Comparison of ENCODE assay signal across 31 cellular contexts in the genomic region with DNA sequence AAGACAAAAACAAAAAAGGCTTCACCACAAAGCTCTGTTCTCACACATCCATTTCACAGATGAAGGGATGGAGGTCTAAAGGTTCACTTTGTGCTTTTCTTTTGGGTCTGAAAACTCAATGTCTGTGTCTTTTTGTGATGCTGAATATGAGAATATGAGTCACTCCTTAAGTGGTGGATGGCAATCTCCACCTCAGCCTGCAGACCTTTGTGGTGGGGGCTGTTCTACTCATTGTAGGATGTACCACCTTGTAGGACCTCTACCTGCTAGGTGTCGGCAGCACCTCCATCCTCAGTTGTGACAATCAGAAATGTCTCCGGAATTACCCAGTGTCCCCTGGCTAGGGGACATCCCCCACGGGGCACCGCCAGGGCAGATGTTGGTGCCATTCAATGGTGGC. TPM values are rescaled to one million over a fixed set of nuclear protein-coding genes. Genes with fewer than 3 reads are reported as not detected.
DNase-seq lines count a peak whose midpoint lies in the region; ATAC-seq and TF ChIP-seq lines count a peak whose summit lies in the region.
"Had no signal": no experiment of that assay in that cellular context is flagged by ENCODE, and none has a peak within 500 bp of the region (broad histone marks: within the 10 kb centered on the region; RNA-seq: fewer than 3 reads in every experiment).

No MANE protein-coding gene starts in this region.

- no peak overlapping the region for H3K27ac ChIP-seq in CD8-positive, alpha-beta T cell (ENCODE audit: low read depth, low read length)
- H3K27ac ChIP-seq: breast epithelium, sigmoid colon, suprapubic skin, upper lobe of left lung had no signal

- H3K4me3 Mint-ChIP-seq in activated CD4-positive, alpha-beta T cell treated with anti-CD3 and anti-CD28 coated beads for 36 hours: no peak overlapping the region
- no peak overlapping the region for H3K4me3 Mint-ChIP-seq in CD8-positive, alpha-beta T cell
- peak overlapping the region; percentile 10 for H3K4me3 Mint-ChIP-seq in activated T-helper 17 cell treated with anti-CD3 and anti-CD28 coated beads, Interleukin-2, amount 50 U/mL, for 72 hours
- H3K4me3 Mint-ChIP-seq in naive thymus-derived CD8-positive, alpha-beta T cell: no peak overlapping the region
- H3K4me3 Mint-ChIP-seq: CD14-positive monocyte; nephron; T-helper 2 cell treated with Interferon-gamma antibody and Interleukin-4, amounts not matched to agents 5 μg/mL and 100 μg/mL, for 36 hours had no signal

- POLR2A ChIA-PET in activated CD4-positive, alpha-beta T cell treated with anti-CD3 and anti-CD28 coated beads for 36 hours (lab: Charles Lee): no interaction called here
- POLR2A ChIA-PET in CD8-positive, alpha-beta T cell (lab: Charles Lee): interaction anchor here (1.1 to 2.1 kb wide), 4 partner anchors 10 to 43 kb away, joined by 3 to 7 read pairs (median 4); a partner anchor contains a TSS
- POLR2A ChIA-PET in naive thymus-derived CD8-positive, alpha-beta T cell (lab: Charles Lee): interaction anchor here (0.8 to 2.3 kb wide), 5 partner anchors 9 to 109 kb away, joined by 3 to 5 read pairs (median 4); no protein-coding TSS in a partner anchor

- H3K27me3 ChIP-seq in CD8-positive, alpha-beta T cell (ENCODE audit: insufficient read depth, low read length): no peaks in the 10 kb centered on the region
- H3K27me3 ChIP-seq: breast epithelium, upper lobe of left lung had no signal

- TF ChIP-seq CTCF in CD8-positive, alpha-beta T cell (IDR thresholded peaks at IDR 0.05): no peak

- peak overlapping the region; percentile 43 for H3K27ac Mint-ChIP-seq in activated CD4-positive, alpha-beta T cell treated with anti-CD3 and anti-CD28 coated beads for 36 hours
- H3K27ac Mint-ChIP-seq in CD8-positive, alpha-beta T cell: peak overlapping the region; percentile 80
- peak overlapping the region; percentile 41 for H3K27ac Mint-ChIP-seq in activated T-helper 17 cell treated with anti-CD3 and anti-CD28 coated beads, Interleukin-2, amount 50 U/mL, for 72 hours
- H3K27ac Mint-ChIP-seq in naive thymus-derived CD8-positive, alpha-beta T cell: peak overlapping the region in 9 of 10 donors; percentile 36 to 98 (median 79)
- H3K27ac Mint-ChIP-seq: nephron had no signal

- no peaks in the 10 kb centered on the region for H3K27me3 Mint-ChIP-seq in activated CD4-positive, alpha-beta T cell treated with anti-CD3 and anti-CD28 coated beads for 36 hours
- H3K27me3 Mint-ChIP-seq in CD8-positive, alpha-beta T cell (ENCODE audit: low read depth): no peaks in the 10 kb centered on the region
- no peaks in the 10 kb centered on the region for H3K27me3 Mint-ChIP-seq in activated T-helper 17 cell treated with anti-CD3 and anti-CD28 coated beads, Interleukin-2, amount 50 U/mL, for 72 hours
- H3K27me3 Mint-ChIP-seq in naive thymus-derived CD8-positive, alpha-beta T cell: peaks cover 0 to 2% (median 0%) of the 10 kb centered on the region in 5 donors

- intact Hi-C loops in activated CD4-positive, alpha-beta T cell treated with anti-CD3 and anti-CD28 coated beads for 36 hours (cut with DNase I, micrococcal nuclease): no loop called here
- intact Hi-C loops in CD8-positive, alpha-beta T cell (cut with DNase I, micrococcal nuclease): loop anchor here in 1 of 2 experiments (10.0 kb wide), 1 partner anchor 212 kb away; no protein-coding TSS in a partner anchor

- no peak overlapping the region for H3K4me3 ChIP-seq in CD8-positive, alpha-beta T cell (ENCODE audit: low read depth, low read length)
- H3K4me3 ChIP-seq: breast epithelium, mucosa of descending colon, sigmoid colon, suprapubic skin, upper lobe of left lung had no signal

- H3K9me3 ChIP-seq in CD8-positive, alpha-beta T cell (ENCODE audit: low read length): no peaks in the 10 kb centered on the region
- H3K9me3 ChIP-seq: breast epithelium, mucosa of descending colon, sigmoid colon, suprapubic skin, upper lobe of left lung had no signal

- peaks cover 15% of the 10 kb centered on the region for H3K4me1 ChIP-seq in CD8-positive, alpha-beta T cell (ENCODE audit: insufficient read depth, low read length)
- H3K4me1 ChIP-seq: breast epithelium, sigmoid colon, suprapubic skin had no signal

- CTCF ChIA-PET in activated CD4-positive, alpha-beta T cell treated with anti-CD3 and anti-CD28 coated beads for 36 hours (lab: Charles Lee): interaction anchor here (0.6 to 1.2 kb wide), 4 partner anchors 26 to 111 kb away, joined by 3 read pairs; no protein-coding TSS in a partner anchor
- CTCF ChIA-PET in CD8-positive, alpha-beta T cell (lab: Charles Lee): interaction anchor here (1.0 to 3.4 kb wide), 4 partner anchors 12 to 138 kb away, joined by 4 to 14 read pairs (median 8); no protein-coding TSS in a partner anchor

- DNase-seq in activated CD4-positive, alpha-beta T cell treated with anti-CD3 and anti-CD28 coated beads for 36 hours: no peak
- DNase-seq in activated CD4-positive, alpha-beta T cell treated with anti-CD3 and anti-CD28 coated beads, Interleukin-2, amount 50 U/mL, for 1 hour: no peak
- DNase-seq in CD8-positive, alpha-beta T cell: no peak
- no peak for DNase-seq in naive thymus-derived CD8-positive, alpha-beta T cell
- DNase-seq in iPS-NIHi7 (ENCODE audit: extremely low spot score) (no peak), NOMO-1 treated with DMSO at 0.1 percent for 48 hours (lab: John Stamatoyannopoulos, UW; ENCODE audit: unreplicated experiment) (no peak), islet precursor cell (no peak)
- DNase-seq: 8988T; anterior cingulate cortex; HCEC 1CT; hippocampal formation; mammary epithelial cell; NCI-H1417 treated with DMSO at 0.1 percent for 48 hours; NCI-H2081 treated with DMSO at 0.1 percent for 48 hours; NCI-H345; NCI-H82; SHP77 treated with DMSO at 0.1 percent for 48 hours; sigmoid colon; stimulated activated CD4-positive, alpha-beta T cell treated with anti-CD3 and anti-CD28 coated beads, Interleukin-4, amount 100 ng/mL, for 1 hour; upper lobe of left lung had no signal

- H3K9me3 Mint-ChIP-seq in activated CD4-positive, alpha-beta T cell treated with anti-CD3 and anti-CD28 coated beads for 36 hours (ENCODE audit: low read depth): no peaks in the 10 kb centered on the region
- H3K9me3 Mint-ChIP-seq in CD8-positive, alpha-beta T cell: no peaks in the 10 kb centered on the region
- H3K9me3 Mint-ChIP-seq in activated T-helper 17 cell treated with anti-CD3 and anti-CD28 coated beads, Interleukin-2, amount 50 U/mL, for 72 hours: no peaks in the 10 kb centered on the region
- no peaks in the 10 kb centered on the region for H3K9me3 Mint-ChIP-seq in naive thymus-derived CD8-positive, alpha-beta T cell
- H3K9me3 Mint-ChIP-seq: nephron; T-helper 2 cell treated with Interferon-gamma antibody and Interleukin-4, amounts not matched to agents 5 μg/mL and 100 μg/mL, for 36 hours had no signal

- H3K4me1 Mint-ChIP-seq in activated CD4-positive, alpha-beta T cell treated with anti-CD3 and anti-CD28 coated beads for 36 hours: peaks cover 43% of the 10 kb centered on the region
- peaks cover 23% of the 10 kb centered on the region for H3K4me1 Mint-ChIP-seq in CD8-positive, alpha-beta T cell (ENCODE audit: low read depth)
- peaks cover 32% of the 10 kb centered on the region for H3K4me1 Mint-ChIP-seq in activated T-helper 17 cell treated with anti-CD3 and anti-CD28 coated beads, Interleukin-2, amount 50 U/mL, for 72 hours
- H3K4me1 Mint-ChIP-seq in naive thymus-derived CD8-positive, alpha-beta T cell: peaks cover 23 to 51% (median 39%) of the 10 kb centered on the region in 4 donors

- peaks cover 32% of the 10 kb centered on the region for H3K36me3 ChIP-seq in CD8-positive, alpha-beta T cell (ENCODE audit: insufficient read depth, low read length)
- H3K36me3 ChIP-seq: breast epithelium, sigmoid colon, suprapubic skin, upper lobe of left lung had no signal

- H3K36me3 Mint-ChIP-seq in activated CD4-positive, alpha-beta T cell treated with anti-CD3 and anti-CD28 coated beads for 36 hours (ENCODE audit: low read depth): peaks cover 55% of the 10 kb centered on the region
- H3K36me3 Mint-ChIP-seq in CD8-positive, alpha-beta T cell: peaks cover 68% of the 10 kb centered on the region
- H3K36me3 Mint-ChIP-seq in activated T-helper 17 cell treated with anti-CD3 and anti-CD28 coated beads, Interleukin-2, amount 50 U/mL, for 72 hours (ENCODE audit: low read depth): peaks cover 68% of the 10 kb centered on the region
- peaks cover 0 to 61% (median 9%) of the 10 kb centered on the region in 3 donors for H3K36me3 Mint-ChIP-seq in naive thymus-derived CD8-positive, alpha-beta T cell
- H3K36me3 Mint-ChIP-seq: CD14-positive monocyte had no signal

- ATAC-seq in activated CD4-positive, alpha-beta T cell treated with anti-CD3 and anti-CD28 coated beads for 36 hours: peak; percentile 28
- no peak for ATAC-seq in CD8-positive, alpha-beta T cell
- peak; percentile 49 for ATAC-seq in activated T-helper 17 cell treated with anti-CD3 and anti-CD28 coated beads, Interleukin-2, amount 50 U/mL, for 72 hours (replicated peaks)
- no peak for ATAC-seq in naive thymus-derived CD8-positive, alpha-beta T cell
- ATAC-seq: left colon, mucosa of descending colon had no signal

RNA-seq across cellular contexts. Expression of a gene that starts 42.8 kb away (rescaled TPM):
- 10 to 100 TPM; 37.3 to 39.0 TPM for total RNA-seq in activated CD4-positive, alpha-beta T cell treated with anti-CD3 and anti-CD28 coated beads for 36 hours
- 10 to 100 TPM; 62.9 to 63.4 TPM for total RNA-seq in CD8-positive, alpha-beta T cell
- 10 to 100 TPM; 28.3 to 42.1 TPM for total RNA-seq in activated T-helper 17 cell treated with anti-CD3 and anti-CD28 coated beads, Interleukin-2, amount 50 U/mL, for 72 hours
- total RNA-seq in naive thymus-derived CD8-positive, alpha-beta T cell: 10 to 100 TPM; 91.6 to 99.6 TPM
- polyA plus RNA-seq in naive thymus-derived CD8-positive, alpha-beta T cell: 10 to 100 TPM; 32.8 to 75.3 (median 53.9) TPM
- total RNA-seq: Daoy, LHCN-M2, mammary epithelial cell, pulmonary artery endothelial cell, sigmoid colon had no signal
- polyA plus RNA-seq: CD14-positive monocyte, mammary epithelial cell had no signal

RNA-seq across cellular contexts. Expression of a gene that starts 49.5 kb away (rescaled TPM):
- under 1 TPM; 0.21 to 0.34 TPM for total RNA-seq in activated CD4-positive, alpha-beta T cell treated with anti-CD3 and anti-CD28 coated beads for 36 hours
- total RNA-seq in CD8-positive, alpha-beta T cell: under 1 TPM in 1 of 2 experiments, not detected in 1; 0.16 TPM
- total RNA-seq in activated T-helper 17 cell treated with anti-CD3 and anti-CD28 coated beads, Interleukin-2, amount 50 U/mL, for 72 hours: under 1 TPM in 1 of 2 donors, not detected in 1; 0.82 TPM
- total RNA-seq in naive thymus-derived CD8-positive, alpha-beta T cell: under 1 TPM in 1 of 2 experiments, not detected in 1; 0.14 TPM
- polyA plus RNA-seq in naive thymus-derived CD8-positive, alpha-beta T cell: not detected
- total RNA-seq: LHCN-M2 had no signal
- polyA plus RNA-seq: CD14-positive monocyte had no signal

RNA-seq across cellular contexts. Expression of a gene that starts 50.7 kb away (rescaled TPM):
- 100 to 1,000 TPM in 1 of 2 experiments, 10 to 100 TPM in 1; 99.1 to 113 TPM for total RNA-seq in activated CD4-positive, alpha-beta T cell treated with anti-CD3 and anti-CD28 coated beads for 36 hours
- 1 to 10 TPM; 1.2 TPM for total RNA-seq in CD8-positive, alpha-beta T cell
- total RNA-seq in activated T-helper 17 cell treated with anti-CD3 and anti-CD28 coated beads, Interleukin-2, amount 50 U/mL, for 72 hours: 100 to 1,000 TPM in 1 of 2 donors, 10 to 100 TPM in 1; 24.0 to 163 TPM
- total RNA-seq in naive thymus-derived CD8-positive, alpha-beta T cell: 1 to 10 TPM; 2.2 to 2.9 TPM
- polyA plus RNA-seq in naive thymus-derived CD8-positive, alpha-beta T cell: 1 to 10 TPM in 1 of 3 donors, under 1 TPM in 1, not detected in 1; 0.89 to 1.4 TPM
- total RNA-seq: LHCN-M2, pulmonary artery endothelial cell had no signal
- polyA plus RNA-seq: mammary epithelial cell had no signal

Comparison
In these comparisons a context has a peak if more than half of its experiments do, and no peak if none do; other contexts are left out.
1. ATAC-seq: peak in activated CD4-positive, alpha-beta T cell treated with anti-CD3 and anti-CD28 coated beads for 36 hours (single experiment) and activated T-helper 17 cell treated with anti-CD3 and anti-CD28 coated beads, Interleukin-2, amount 50 U/mL, for 72 hours (single experiment); none in CD8-positive, alpha-beta T cell (single experiment) and naive thymus-derived CD8-positive, alpha-beta T cell (0 of 2).
2. RNA of a gene that starts 50.7 kb away (total RNA-seq): 24.0 to 163 TPM in activated T-helper 17 cell treated with anti-CD3 and anti-CD28 coated beads, Interleukin-2, amount 50 U/mL, for 72 hours and 99.1 to 113 TPM in activated CD4-positive, alpha-beta T cell treated with anti-CD3 and anti-CD28 coated beads for 36 hours; 2.2 to 2.9 TPM in naive thymus-derived CD8-positive, alpha-beta T cell and 1.2 TPM in CD8-positive, alpha-beta T cell; every median in the first group is over 4 times any median in the second.
3. Peak in every context shown above with its lines, with median percentiles within 50 percentile points of each other: H3K27ac Mint-ChIP-seq.